Comparison of ENCODE assay signal across 1 cellular context in the genomic region with DNA sequence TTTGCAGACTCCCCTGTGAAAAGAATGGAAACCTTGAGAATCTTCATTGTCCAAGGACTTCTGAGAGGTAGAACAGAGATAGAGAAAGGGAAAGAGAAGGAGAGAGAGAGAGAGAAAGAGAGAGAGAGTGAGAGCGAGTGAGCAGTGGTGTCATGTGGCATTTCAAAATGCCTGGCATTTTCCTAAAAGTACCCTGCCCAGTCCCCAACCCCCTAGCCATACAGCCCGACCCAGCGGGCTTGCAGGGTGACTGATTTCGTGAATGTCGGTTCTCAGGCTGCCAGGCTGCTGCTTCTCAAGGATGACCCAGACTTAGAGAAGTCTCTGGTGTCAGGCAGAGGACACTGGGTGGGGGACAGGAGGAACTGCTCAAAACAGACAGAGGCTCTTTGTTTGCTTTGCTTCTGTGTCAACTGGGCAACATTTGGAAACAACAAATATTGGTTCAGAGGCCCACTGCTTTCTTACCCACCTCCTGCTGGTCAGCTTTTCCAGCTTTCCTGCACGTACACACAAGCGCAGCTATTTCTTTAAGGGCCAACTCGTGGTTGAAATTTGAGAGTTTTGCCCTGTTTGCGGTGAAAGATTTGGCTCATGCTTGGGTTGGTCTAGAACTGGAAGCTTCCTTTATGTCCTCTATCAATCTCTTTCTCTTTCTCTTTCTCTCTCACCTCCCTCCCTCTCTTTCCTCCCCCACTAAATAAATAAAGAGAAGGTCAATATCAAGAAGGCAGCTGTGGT.
TF ChIP-seq lines count a peak whose summit lies in the region.

No MANE protein-coding gene starts in this region.

TF ChIP-seq in HepG2, 621 proteins besides CTCF, POLR2A, EP300 and RAD21 (continued from another document and continues in another):
- TF ChIP-seq ZNF251 (CRISPR knock-in tag; IDR thresholded peaks at IDR 0.05), result no peak
- TF ChIP-seq KDM2A (CRISPR knock-in tag; IDR thresholded peaks at IDR 0.05; ENCODE audit: borderline replicate concordance, low read depth), result peak; percentile 49; the same call in 1 of the 2 replicates
- TF ChIP-seq, protein P1, sequence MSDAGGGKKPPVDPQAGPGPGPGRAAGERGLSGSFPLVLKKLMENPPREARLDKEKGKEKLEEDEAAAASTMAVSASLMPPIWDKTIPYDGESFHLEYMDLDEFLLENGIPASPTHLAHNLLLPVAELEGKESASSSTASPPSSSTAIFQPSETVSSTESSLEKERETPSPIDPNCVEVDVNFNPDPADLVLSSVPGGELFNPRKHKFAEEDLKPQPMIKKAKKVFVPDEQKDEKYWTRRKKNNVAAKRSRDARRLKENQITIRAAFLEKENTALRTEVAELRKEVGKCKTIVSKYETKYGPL (CRISPR knock-in tag; IDR thresholded peaks at IDR 0.05), result 0 out of 2 replicates have a peak, but pooled peaks have one; percentile 9
- TF ChIP-seq, protein P2, sequence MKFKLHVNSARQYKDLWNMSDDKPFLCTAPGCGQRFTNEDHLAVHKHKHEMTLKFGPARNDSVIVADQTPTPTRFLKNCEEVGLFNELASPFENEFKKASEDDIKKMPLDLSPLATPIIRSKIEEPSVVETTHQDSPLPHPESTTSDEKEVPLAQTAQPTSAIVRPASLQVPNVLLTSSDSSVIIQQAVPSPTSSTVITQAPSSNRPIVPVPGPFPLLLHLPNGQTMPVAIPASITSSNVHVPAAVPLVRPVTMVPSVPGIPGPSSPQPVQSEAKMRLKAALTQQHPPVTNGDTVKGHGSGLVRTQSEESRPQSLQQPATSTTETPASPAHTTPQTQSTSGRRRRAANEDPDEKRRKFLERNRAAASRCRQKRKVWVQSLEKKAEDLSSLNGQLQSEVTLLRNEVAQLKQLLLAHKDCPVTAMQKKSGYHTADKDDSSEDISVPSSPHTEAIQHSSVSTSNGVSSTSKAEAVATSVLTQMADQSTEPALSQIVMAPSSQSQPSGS (CRISPR knock-in tag; IDR thresholded peaks at IDR 0.05), result peak; percentile 83; the same call in 1 of the 2 replicates
- peak; percentile 99 for TF ChIP-seq ARID5B (CRISPR knock-in tag; IDR thresholded peaks at IDR 0.05)
- TF ChIP-seq ZNF296 (CRISPR knock-in tag; conservative IDR thresholded peaks at IDR 0.05), result no peak
- TF ChIP-seq TEAD3 (CRISPR knock-in tag; optimal IDR thresholded peaks at IDR 0.05; ENCODE audit: borderline replicate concordance), result peak; percentile 82
- TF ChIP-seq RAD51 (IDR thresholded peaks at IDR 0.05; ENCODE audit: borderline replicate concordance), result no peak
- no peak for TF ChIP-seq ZNF484 (CRISPR knock-in tag; IDR thresholded peaks at IDR 0.05; ENCODE audit: borderline replicate concordance, low read depth)
- TF ChIP-seq ZNF333 (CRISPR knock-in tag; IDR thresholded peaks at IDR 0.05; ENCODE audit: borderline replicate concordance), result no peak
- no peak for TF ChIP-seq ZNF674 (CRISPR knock-in tag; IDR thresholded peaks at IDR 0.05; ENCODE audit: low read depth)
- peak; percentile 99 for TF ChIP-seq MED1 (CRISPR knock-in tag; IDR thresholded peaks at IDR 0.05)
- peak; percentile 93 for TF ChIP-seq NR2F6 (IDR thresholded peaks at IDR 0.05)
- TF ChIP-seq NR2F6 (CRISPR knock-in tag; IDR thresholded peaks at IDR 0.05), result peak; percentile 89
- TF ChIP-seq MIER3 (CRISPR knock-in tag; IDR thresholded peaks at IDR 0.05; ENCODE audit: borderline replicate concordance), result peak; percentile 69
- 0 out of 2 replicates have a peak, but pooled peaks have one; percentile 17 for TF ChIP-seq ZNF256 (CRISPR knock-in tag; conservative IDR thresholded peaks at IDR 0.05)
- peak; percentile 78; the same call in 1 of the 2 replicates for TF ChIP-seq CBFB (CRISPR knock-in tag; IDR thresholded peaks at IDR 0.05)
- no peak for TF ChIP-seq HOXA7 (CRISPR knock-in tag; IDR thresholded peaks at IDR 0.05)
- TF ChIP-seq KDM1A (CRISPR knock-in tag; IDR thresholded peaks at IDR 0.05), result 0 out of 2 replicates have a peak, but pooled peaks have one; percentile 50
- TF ChIP-seq ZNF790 (CRISPR knock-in tag; IDR thresholded peaks at IDR 0.05; ENCODE audit: borderline replicate concordance), result no peak
- TF ChIP-seq REPIN1 (CRISPR knock-in tag; IDR thresholded peaks at IDR 0.05; ENCODE audit: borderline replicate concordance, low read depth), result 0 out of 2 replicates have a peak, but pooled peaks have one; percentile 30
- TF ChIP-seq PAWR (CRISPR knock-in tag; IDR thresholded peaks at IDR 0.05; ENCODE audit: borderline replicate concordance), result no peak
- TF ChIP-seq, protein P3, sequence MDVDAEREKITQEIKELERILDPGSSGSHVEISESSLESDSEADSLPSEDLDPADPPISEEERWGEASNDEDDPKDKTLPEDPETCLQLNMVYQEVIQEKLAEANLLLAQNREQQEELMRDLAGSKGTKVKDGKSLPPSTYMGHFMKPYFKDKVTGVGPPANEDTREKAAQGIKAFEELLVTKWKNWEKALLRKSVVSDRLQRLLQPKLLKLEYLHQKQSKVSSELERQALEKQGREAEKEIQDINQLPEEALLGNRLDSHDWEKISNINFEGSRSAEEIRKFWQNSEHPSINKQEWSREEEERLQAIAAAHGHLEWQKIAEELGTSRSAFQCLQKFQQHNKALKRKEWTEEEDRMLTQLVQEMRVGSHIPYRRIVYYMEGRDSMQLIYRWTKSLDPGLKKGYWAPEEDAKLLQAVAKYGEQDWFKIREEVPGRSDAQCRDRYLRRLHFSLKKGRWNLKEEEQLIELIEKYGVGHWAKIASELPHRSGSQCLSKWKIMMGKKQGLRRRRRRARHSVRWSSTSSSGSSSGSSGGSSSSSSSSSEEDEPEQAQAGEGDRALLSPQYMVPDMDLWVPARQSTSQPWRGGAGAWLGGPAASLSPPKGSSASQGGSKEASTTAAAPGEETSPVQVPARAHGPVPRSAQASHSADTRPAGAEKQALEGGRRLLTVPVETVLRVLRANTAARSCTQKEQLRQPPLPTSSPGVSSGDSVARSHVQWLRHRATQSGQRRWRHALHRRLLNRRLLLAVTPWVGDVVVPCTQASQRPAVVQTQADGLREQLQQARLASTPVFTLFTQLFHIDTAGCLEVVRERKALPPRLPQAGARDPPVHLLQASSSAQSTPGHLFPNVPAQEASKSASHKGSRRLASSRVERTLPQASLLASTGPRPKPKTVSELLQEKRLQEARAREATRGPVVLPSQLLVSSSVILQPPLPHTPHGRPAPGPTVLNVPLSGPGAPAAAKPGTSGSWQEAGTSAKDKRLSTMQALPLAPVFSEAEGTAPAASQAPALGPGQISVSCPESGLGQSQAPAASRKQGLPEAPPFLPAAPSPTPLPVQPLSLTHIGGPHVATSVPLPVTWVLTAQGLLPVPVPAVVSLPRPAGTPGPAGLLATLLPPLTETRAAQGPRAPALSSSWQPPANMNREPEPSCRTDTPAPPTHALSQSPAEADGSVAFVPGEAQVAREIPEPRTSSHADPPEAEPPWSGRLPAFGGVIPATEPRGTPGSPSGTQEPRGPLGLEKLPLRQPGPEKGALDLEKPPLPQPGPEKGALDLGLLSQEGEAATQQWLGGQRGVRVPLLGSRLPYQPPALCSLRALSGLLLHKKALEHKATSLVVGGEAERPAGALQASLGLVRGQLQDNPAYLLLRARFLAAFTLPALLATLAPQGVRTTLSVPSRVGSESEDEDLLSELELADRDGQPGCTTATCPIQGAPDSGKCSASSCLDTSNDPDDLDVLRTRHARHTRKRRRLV (CRISPR knock-in tag; IDR thresholded peaks at IDR 0.05), result no peak
- TF ChIP-seq HNRNPUL1 (IDR thresholded peaks at IDR 0.05; ENCODE audit: low read depth, low read length), result no peak
- no peak for TF ChIP-seq PAF1 (CRISPR knock-in tag; IDR thresholded peaks at IDR 0.05)
- no peak for TF ChIP-seq RBM39 (IDR thresholded peaks at IDR 0.05; ENCODE audit: low read depth, low read length, poor library complexity, severe bottlenecking)
- TF ChIP-seq CCDC6 (CRISPR knock-in tag; IDR thresholded peaks at IDR 0.05), result no peak
- TF ChIP-seq JUNB (CRISPR knock-in tag; IDR thresholded peaks at IDR 0.05; ENCODE audit: borderline replicate concordance), result peak; percentile 54; the same call in 1 of the 2 replicates
- peak; percentile 69; the same call in 1 of the 2 replicates for TF ChIP-seq ZNF292 (CRISPR knock-in tag; IDR thresholded peaks at IDR 0.05; ENCODE audit: borderline replicate concordance, low read depth)
- TF ChIP-seq KMT2A (CRISPR knock-in tag; IDR thresholded peaks at IDR 0.05), result peak; percentile 34; the same call in 1 of the 2 replicates
- no peak for TF ChIP-seq IRX3 (CRISPR knock-in tag; IDR thresholded peaks at IDR 0.05; ENCODE audit: borderline replicate concordance, low read depth)
- peak; percentile 92; the same call in 1 of the 2 replicates for TF ChIP-seq SOX5 (CRISPR knock-in tag; IDR thresholded peaks at IDR 0.05; ENCODE audit: borderline replicate concordance)
- TF ChIP-seq PBX3 (CRISPR knock-in tag; IDR thresholded peaks at IDR 0.05; ENCODE audit: borderline replicate concordance), result no peak
- TF ChIP-seq NKX3-1 (CRISPR knock-in tag; IDR thresholded peaks at IDR 0.05), result peak; percentile 78; the same call in 1 of the 2 replicates
- TF ChIP-seq SALL2 (CRISPR knock-in tag; IDR thresholded peaks at IDR 0.05), result peak; percentile 70; the same call in 1 of the 2 replicates
- peak; percentile 95 for TF ChIP-seq HNF1B (CRISPR knock-in tag; IDR thresholded peaks at IDR 0.05)
- TF ChIP-seq GABPA (IDR thresholded peaks at IDR 0.05; ENCODE audit: low read depth, low read length), result no peak
- TF ChIP-seq GABPA (CRISPR knock-in tag; IDR thresholded peaks at IDR 0.05; ENCODE audit: low read depth), result peak; percentile 62; the same call in 1 of the 2 replicates
- TF ChIP-seq SIN3A (IDR thresholded peaks at IDR 0.05; ENCODE audit: borderline replicate concordance, low read depth, low read length), result no peak
- TF ChIP-seq, protein P4, sequence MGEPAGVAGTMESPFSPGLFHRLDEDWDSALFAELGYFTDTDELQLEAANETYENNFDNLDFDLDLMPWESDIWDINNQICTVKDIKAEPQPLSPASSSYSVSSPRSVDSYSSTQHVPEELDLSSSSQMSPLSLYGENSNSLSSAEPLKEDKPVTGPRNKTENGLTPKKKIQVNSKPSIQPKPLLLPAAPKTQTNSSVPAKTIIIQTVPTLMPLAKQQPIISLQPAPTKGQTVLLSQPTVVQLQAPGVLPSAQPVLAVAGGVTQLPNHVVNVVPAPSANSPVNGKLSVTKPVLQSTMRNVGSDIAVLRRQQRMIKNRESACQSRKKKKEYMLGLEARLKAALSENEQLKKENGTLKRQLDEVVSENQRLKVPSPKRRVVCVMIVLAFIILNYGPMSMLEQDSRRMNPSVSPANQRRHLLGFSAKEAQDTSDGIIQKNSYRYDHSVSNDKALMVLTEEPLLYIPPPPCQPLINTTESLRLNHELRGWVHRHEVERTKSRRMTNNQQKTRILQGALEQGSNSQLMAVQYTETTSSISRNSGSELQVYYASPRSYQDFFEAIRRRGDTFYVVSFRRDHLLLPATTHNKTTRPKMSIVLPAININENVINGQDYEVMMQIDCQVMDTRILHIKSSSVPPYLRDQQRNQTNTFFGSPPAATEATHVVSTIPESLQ (CRISPR knock-in tag; conservative IDR thresholded peaks at IDR 0.05), result no peak
